ENCODE assay signal across 8 cellular contexts in the genomic region with DNA sequence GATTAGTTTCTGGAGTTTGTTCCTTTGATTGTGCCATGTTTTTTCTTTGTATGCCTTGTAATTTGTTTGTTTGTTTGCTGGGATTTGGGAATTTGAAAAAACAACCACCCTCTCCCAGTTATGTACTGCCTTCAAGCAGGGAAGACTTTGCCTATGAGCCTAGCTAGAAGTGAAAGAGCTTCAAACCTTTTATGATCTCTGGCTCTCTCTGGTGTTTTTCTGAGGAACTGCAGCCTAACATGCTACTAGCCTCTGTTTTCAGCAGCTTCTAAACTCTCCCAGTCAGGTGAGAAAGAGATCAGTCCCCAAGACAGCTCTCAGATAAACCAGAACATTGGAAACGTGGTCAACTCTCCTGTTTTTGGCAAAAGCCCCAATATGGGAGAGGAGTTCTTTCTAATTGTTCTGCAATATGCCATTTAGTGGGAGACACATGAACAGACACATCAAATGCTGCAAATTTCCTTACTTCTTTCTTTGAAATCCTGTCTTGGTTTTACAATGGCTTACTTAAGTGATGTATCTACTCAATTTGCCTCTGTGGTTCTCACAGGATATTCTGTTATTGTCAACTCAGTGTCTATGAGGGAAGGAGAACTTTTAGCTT. TPM values are rescaled to one million over a fixed set of nuclear protein-coding genes. Genes with fewer than 3 reads are reported as not detected.
DNase-seq lines count a peak whose midpoint lies in the region; ATAC-seq and FAIRE-seq lines count a peak whose summit lies in the region.

No MANE protein-coding gene starts in this region.

- no peak overlapping the region for H2AFZ ChIP-seq in trophoblast cell (ENCODE audit: insufficient read depth, low read length, poor library complexity)

- no peak overlapping the region for H2BK120ac ChIP-seq in trophoblast cell (ENCODE audit: insufficient read depth, low read length, poor library complexity)

- H3K4ac ChIP-seq in trophoblast cell (ENCODE audit: low read depth, low read length), result no peak overlapping the region

- no peak overlapping the region for H3K18ac ChIP-seq in trophoblast cell (ENCODE audit: low read length)

- peak in 55 of 76 experiments; percentile 4 to 80 (median 45) for DNase-seq in HUDEP-2 (lab: John Stamatoyannopoulos, UW; ENCODE audit: unreplicated experiment in 76 of 76)
- DNase-seq in NOMO-1 treated with dmso at 0.1 percent for 144 hours (lab: John Stamatoyannopoulos, UW; ENCODE audit: unreplicated experiment), result peak; percentile 27
- DNase-seq in activated T-cell treated with anti-CD3 and anti-CD28 coated beads for 48 hours (ENCODE audit: low read depth), result peak; percentile 4
- peak; percentile 49 for DNase-seq in foreskin melanocyte
- DNase-seq in trophoblast cell, result peak; percentile 60 to 89
- DNase-seq in cerebellar nuclear complex (lab: John Stamatoyannopoulos, UW), result no peak

- no peak overlapping the region for H4K12ac ChIP-seq in trophoblast cell (ENCODE audit: low read depth, low read length)

- H3K79me1 ChIP-seq in trophoblast cell (ENCODE audit: low read length), result no peaks in the 10 kb centered on the region

- H3K27me3 ChIP-seq in trophoblast cell (ENCODE audit: insufficient read depth, low read length), result no peaks in the 10 kb centered on the region

- ATAC-seq in GM21576 (IDR thresholded peaks at IDR 0.05; ENCODE audit: unreplicated experiment), result peak; percentile 99

- H4K8ac ChIP-seq in trophoblast cell (ENCODE audit: low read depth, low read length), result no peak overlapping the region

- no CpG with 5 or more reads among the region's 1 CpG for WGBS in trophoblast cell (ENCODE audit: extremely low coverage, insufficient coverage, insufficient read length)

- no peak overlapping the region for H3K4me2 ChIP-seq in trophoblast cell (ENCODE audit: low read length)

- no peaks in the 10 kb centered on the region for H3K9me3 ChIP-seq in trophoblast cell (ENCODE audit: insufficient read depth, low read depth, low read length)

- no peak overlapping the region for H3K14ac ChIP-seq in trophoblast cell (ENCODE audit: low read length)

- H2BK12ac ChIP-seq in trophoblast cell (ENCODE audit: low read length), result no peak overlapping the region

- H3K4me1 ChIP-seq in trophoblast cell (ENCODE audit: control insufficient read depth in 1 of 2, insufficient read depth in 2 of 2, low read length in 2 of 2), result no peaks in the 10 kb centered on the region

- peak; percentile 95 for FAIRE-seq in G401.6 (lab: Jason Lieb, UNC)

- no peaks in the 10 kb centered on the region for H3K79me2 ChIP-seq in trophoblast cell (ENCODE audit: control insufficient read depth, insufficient read depth, low read length, poor library complexity)

- H2BK5ac ChIP-seq in trophoblast cell (ENCODE audit: low read depth, low read length, poor library complexity), result no peak overlapping the region

- no peak overlapping the region for H3K23ac ChIP-seq in trophoblast cell (ENCODE audit: low read length)

- H3K36me3 ChIP-seq in trophoblast cell (ENCODE audit: control insufficient read depth in 1 of 2, insufficient read depth in 2 of 2, low read length in 2 of 2), result no peaks in the 10 kb centered on the region

- no peak overlapping the region for H2AK5ac ChIP-seq in trophoblast cell (ENCODE audit: low read length)

- H3K4me3 ChIP-seq in trophoblast cell (ENCODE audit: low read depth, low read length), result no peak overlapping the region

- no peak overlapping the region for H3K27ac ChIP-seq in trophoblast cell (ENCODE audit: low read depth, low read length)

- no peak overlapping the region for H3K9ac ChIP-seq in trophoblast cell (ENCODE audit: low read length)

- no peak overlapping the region for H4K91ac ChIP-seq in trophoblast cell (ENCODE audit: low read depth, low read length)

RNA-seq across cellular contexts. Expression of a gene that starts 58.9 kb away (rescaled TPM):
- polyA plus RNA-seq in trophoblast cell (2013), result 82.6 and 84.7 TPM in 2 replicates

Comparison
In these comparisons a context has a peak if more than half of its experiments do, and no peak if none do; other contexts are left out.
1. DNase-seq: peak in HUDEP-2 (55 of 76), NOMO-1 treated with dmso at 0.1 percent for 144 hours (single experiment), activated T-cell treated with anti-CD3 and anti-CD28 coated beads for 48 hours (single experiment), foreskin melanocyte (single experiment) and trophoblast cell (2 of 2); none in cerebellar nuclear complex (0 of 2).